Comparison of ENCODE assay signal across 8 cellular contexts in the genomic region with DNA sequence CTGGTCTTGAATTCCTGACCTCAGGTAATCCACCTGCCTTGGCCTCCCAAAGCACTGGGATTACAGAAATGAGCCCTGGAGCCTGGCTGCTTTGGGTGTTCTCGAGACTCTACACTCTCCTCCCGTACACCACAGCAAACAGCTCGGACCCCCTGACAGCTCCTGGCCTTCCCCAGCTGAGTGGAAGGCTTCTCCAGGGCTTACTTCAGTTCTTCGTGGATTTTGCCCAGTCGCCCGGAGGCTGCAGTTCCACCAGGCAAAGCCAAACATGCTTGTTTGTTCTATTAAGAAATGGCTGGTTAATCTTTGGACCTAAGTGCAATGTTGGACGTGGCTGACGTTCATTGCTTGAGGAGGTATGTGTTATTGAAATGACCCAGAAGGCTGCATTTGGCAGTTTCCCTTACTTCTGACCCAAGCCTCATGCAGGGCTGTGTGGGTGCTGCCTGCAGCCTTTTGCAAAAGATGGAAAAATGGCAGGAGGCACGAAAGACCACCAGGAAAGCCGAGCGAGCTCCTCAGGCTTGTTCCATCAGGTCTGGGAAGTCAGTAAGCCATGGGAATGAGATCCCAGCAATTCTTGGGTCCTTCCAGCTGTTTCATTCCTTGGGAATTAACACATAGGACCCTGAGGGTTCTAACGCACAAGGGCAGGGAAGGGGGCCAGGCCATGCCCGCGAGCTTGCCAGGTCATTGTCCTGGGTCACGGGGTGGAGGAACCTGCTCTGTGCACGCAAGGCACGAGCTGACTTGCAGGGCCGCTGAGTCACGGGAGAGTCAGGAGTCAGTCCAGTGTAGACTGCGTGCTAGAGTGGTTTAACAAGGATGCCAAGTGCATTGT. TPM values are rescaled to one million over a fixed set of nuclear protein-coding genes. Genes with fewer than 3 reads are reported as not detected.
DNase-seq lines count a peak whose midpoint lies in the region; ATAC-seq and TF ChIP-seq lines count a peak whose summit lies in the region.

No MANE protein-coding gene starts in this region.

- H3K9ac ChIP-seq in HCT116 (ENCODE audit: low read length) (no peak overlapping the region), stomach smooth muscle (ENCODE audit: low read length in 2 of 2) (peak overlapping the region; percentile 29 to 35)

- H3K4me3 ChIP-seq in HCT116 (replicated peaks in 1 of 2; ENCODE audit: low read depth in 1 of 2, low read length in 2 of 2) (no peak overlapping the region), stomach smooth muscle (ENCODE audit: low read length in 2 of 2) (peak overlapping the region in 1 of 2 donors; percentile 22)

- POLR2A ChIA-PET in HCT116 (lab: Charles Lee): interaction anchor here (1.3 to 1.8 kb wide), 3 partner anchors 11 to 17 kb away, joined by 4 to 10 read pairs (median 6); no protein-coding TSS in a partner anchor

- H3K9me2 ChIP-seq in HCT116 (ENCODE audit: insufficient read depth): no peaks in the 10 kb centered on the region

- CTCF ChIA-PET in HCT116 (lab: Charles Lee): interaction anchor here (2.0 kb wide), 1 partner anchor 82 kb away, joined by 5 read pairs; no protein-coding TSS in a partner anchor

- TF ChIP-seq CTCF in HCT116 (IDR thresholded peaks at IDR 0.05 in 2 of 3, conservative IDR thresholded peaks at IDR 0.05 in 1 of 3; ENCODE audit: borderline replicate concordance in 1 of 3, insufficient read depth in 1 of 3, low read depth in 2 of 3, low read length in 2 of 3): no peak

- intact Hi-C loops in HCT116 (cut with micrococcal nuclease): no loop called here
- intact Hi-C loops in left ventricle myocardium superior (cut with micrococcal nuclease): loop anchor here (10.0 kb wide), 1 partner anchor 85 kb away; no protein-coding TSS in a partner anchor

- no peak for TF ChIP-seq RAD21 in HCT116 (IDR thresholded peaks at IDR 0.05; ENCODE audit: low read depth)

- peak overlapping the region; percentile 13 for H2AFZ ChIP-seq in HCT116 (ENCODE audit: low read depth, low read length, poor library complexity, severe bottlenecking)

- H3K9me3 ChIP-seq in HCT116 (ENCODE audit: control insufficient read depth in 1 of 2, insufficient read depth in 1 of 2, low read depth in 1 of 2, low read length in 2 of 2) (no peaks in the 10 kb centered on the region), stomach smooth muscle (ENCODE audit: control insufficient read depth in 2 of 2, low read length in 2 of 2) (no peaks in the 10 kb centered on the region)

- no TSS peak for BruUV-seq in HCT116 (replicated peaks; lab: Mats Ljungman, UMichigan)

- H3K4me2 ChIP-seq in HCT116 (ENCODE audit: low read length): peak overlapping the region; percentile 37

- TF ChIP-seq POLR2A in HCT116 (IDR thresholded peaks at IDR 0.05; ENCODE audit: borderline replicate concordance, extremely low read depth, insufficient read depth, insufficient read length) (no peak), GM18505 (IDR thresholded peaks at IDR 0.05; ENCODE audit: borderline replicate concordance, extremely low read depth, insufficient read depth, insufficient read length) (no peak)

- no peak for DNase-seq in HCT116 (ENCODE audit: low read depth, low spot score)
- DNase-seq in T1000 (lab: John Stamatoyannopoulos, UW): peak; percentile 76
- no peak for DNase-seq in left ventricle myocardium superior
- no peak for DNase-seq in stimulated activated CD4-positive, alpha-beta T cell treated with anti-CD3 and anti-CD28 coated beads, Interleukin-15, amount 100 ng/mL, for 24 hours
- DNase-seq in activated CD4-positive, alpha-beta T cell treated with anti-CD3 and anti-CD28 coated beads, Interleukin-2, amount 50 U/mL, for 48 hours: no peak
- DNase-seq in activated T-cell treated with anti-CD3 and anti-CD28 coated beads, Interleukin-2, amount 50 U/mL, for 48 hours: no peak

- ATAC-seq in HCT116 (peak; percentile 73), left ventricle myocardium superior (peak; percentile 49), GM18505 (IDR thresholded peaks at IDR 0.05; ENCODE audit: unreplicated experiment) (no peak)

- H3K4me1 ChIP-seq in HCT116 (ENCODE audit: control insufficient read depth in 1 of 2, insufficient read depth in 2 of 2, low read length in 2 of 2) (peaks cover 4 to 21% of the 10 kb centered on the region in 2 experiments; a peak in 3 of 4 replicates), stomach smooth muscle (ENCODE audit: control insufficient read depth, insufficient read depth, low read length) (peaks cover 29% of the 10 kb centered on the region)

- H3K27me3 ChIP-seq in HCT116 (ENCODE audit: insufficient read depth, low read length): no peaks in the 10 kb centered on the region
- no peaks in the 10 kb centered on the region for H3K27me3 ChIP-seq in stomach smooth muscle (ENCODE audit: control insufficient read depth in 1 of 2, insufficient read depth in 2 of 2, low read length in 2 of 2)

- H3K27ac ChIP-seq in HCT116 (ENCODE audit: low read depth, low read length): no peak overlapping the region
- peak overlapping the region; percentile 97 for H3K27ac ChIP-seq in stomach smooth muscle (ENCODE audit: low read length)

- H3K79me2 ChIP-seq in HCT116 (ENCODE audit: insufficient read depth, low read length): no peaks in the 10 kb centered on the region

- no peaks in the 10 kb centered on the region for H3K36me3 ChIP-seq in HCT116 (ENCODE audit: control insufficient read depth in 1 of 2, insufficient read depth in 2 of 2, low read length in 2 of 2)
- H3K36me3 ChIP-seq in stomach smooth muscle (ENCODE audit: control insufficient read depth in 2 of 2, insufficient read depth in 2 of 2, low read length in 2 of 2): no peaks in the 10 kb centered on the region

- RAD21 ChIA-PET in HCT116 (lab: Charles Lee; ENCODE audit: low non-redundant PET in 1 of 2, low total read pairs in 2 of 2, uncharacterized antibody in 2 of 2, unreplicated experiment in 2 of 2): interaction anchor here in 1 of 2 experiments (1.5 kb wide), 1 partner anchor 11 kb away, joined by 3 read pairs; no protein-coding TSS in a partner anchor

- no peaks in the 10 kb centered on the region for H4K20me1 ChIP-seq in HCT116 (ENCODE audit: insufficient read depth)

TF ChIP-seq in HCT116, 20 proteins besides CTCF, POLR2A, EP300 and RAD21 (continues in another document):
- TF ChIP-seq YY1 (IDR thresholded peaks at IDR 0.05; ENCODE audit: extremely low read depth, insufficient replicate concordance, low read depth, low read length) (no peak), SRF (IDR thresholded peaks at IDR 0.05; ENCODE audit: low read depth) (no peak), POLR2AphosphoS5 (IDR thresholded peaks at IDR 0.05; ENCODE audit: low read depth, low read length) (no peak; the same call in 1 of the 2 replicates), ZFX (IDR thresholded peaks at IDR 0.05) (no peak), SP1 (IDR thresholded peaks at IDR 0.05; ENCODE audit: low read depth) (no peak; the same call in 1 of the 2 replicates), EZH2 (IDR thresholded peaks at IDR 0.05) (no peak), CBX3 (IDR thresholded peaks at IDR 0.05; ENCODE audit: low read depth) (peak; percentile 66), JUND (IDR thresholded peaks at IDR 0.05) (no peak; the same call in none of the 2 replicates), ELF1 (IDR thresholded peaks at IDR 0.05; ENCODE audit: borderline replicate concordance, low read depth) (no peak), FOSL1 (IDR thresholded peaks at IDR 0.05; ENCODE audit: low read depth) (peak; percentile 51), TCF7L2 (IDR thresholded peaks at IDR 0.05; ENCODE audit: borderline replicate concordance, extremely low read depth, insufficient read depth, insufficient read length) (no peak), SIN3A (IDR thresholded peaks at IDR 0.05; ENCODE audit: low read depth) (no peak)
- TF ChIP-seq, protein P1, sequence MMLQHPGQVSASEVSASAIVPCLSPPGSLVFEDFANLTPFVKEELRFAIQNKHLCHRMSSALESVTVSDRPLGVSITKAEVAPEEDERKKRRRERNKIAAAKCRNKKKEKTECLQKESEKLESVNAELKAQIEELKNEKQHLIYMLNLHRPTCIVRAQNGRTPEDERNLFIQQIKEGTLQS (IDR thresholded peaks at IDR 0.05): no peak
- TF ChIP-seq, protein P2, sequence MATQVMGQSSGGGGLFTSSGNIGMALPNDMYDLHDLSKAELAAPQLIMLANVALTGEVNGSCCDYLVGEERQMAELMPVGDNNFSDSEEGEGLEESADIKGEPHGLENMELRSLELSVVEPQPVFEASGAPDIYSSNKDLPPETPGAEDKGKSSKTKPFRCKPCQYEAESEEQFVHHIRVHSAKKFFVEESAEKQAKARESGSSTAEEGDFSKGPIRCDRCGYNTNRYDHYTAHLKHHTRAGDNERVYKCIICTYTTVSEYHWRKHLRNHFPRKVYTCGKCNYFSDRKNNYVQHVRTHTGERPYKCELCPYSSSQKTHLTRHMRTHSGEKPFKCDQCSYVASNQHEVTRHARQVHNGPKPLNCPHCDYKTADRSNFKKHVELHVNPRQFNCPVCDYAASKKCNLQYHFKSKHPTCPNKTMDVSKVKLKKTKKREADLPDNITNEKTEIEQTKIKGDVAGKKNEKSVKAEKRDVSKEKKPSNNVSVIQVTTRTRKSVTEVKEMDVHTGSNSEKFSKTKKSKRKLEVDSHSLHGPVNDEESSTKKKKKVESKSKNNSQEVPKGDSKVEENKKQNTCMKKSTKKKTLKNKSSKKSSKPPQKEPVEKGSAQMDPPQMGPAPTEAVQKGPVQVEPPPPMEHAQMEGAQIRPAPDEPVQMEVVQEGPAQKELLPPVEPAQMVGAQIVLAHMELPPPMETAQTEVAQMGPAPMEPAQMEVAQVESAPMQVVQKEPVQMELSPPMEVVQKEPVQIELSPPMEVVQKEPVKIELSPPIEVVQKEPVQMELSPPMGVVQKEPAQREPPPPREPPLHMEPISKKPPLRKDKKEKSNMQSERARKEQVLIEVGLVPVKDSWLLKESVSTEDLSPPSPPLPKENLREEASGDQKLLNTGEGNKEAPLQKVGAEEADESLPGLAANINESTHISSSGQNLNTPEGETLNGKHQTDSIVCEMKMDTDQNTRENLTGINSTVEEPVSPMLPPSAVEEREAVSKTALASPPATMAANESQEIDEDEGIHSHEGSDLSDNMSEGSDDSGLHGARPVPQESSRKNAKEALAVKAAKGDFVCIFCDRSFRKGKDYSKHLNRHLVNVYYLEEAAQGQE (IDR thresholded peaks at IDR 0.05; ENCODE audit: low read depth): no peak
- TF ChIP-seq, protein P3, sequence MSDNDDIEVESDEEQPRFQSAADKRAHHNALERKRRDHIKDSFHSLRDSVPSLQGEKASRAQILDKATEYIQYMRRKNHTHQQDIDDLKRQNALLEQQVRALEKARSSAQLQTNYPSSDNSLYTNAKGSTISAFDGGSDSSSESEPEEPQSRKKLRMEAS (IDR thresholded peaks at IDR 0.05): peak; percentile 77

RNA-seq across cellular contexts. Expression of gene KLHDC4, which starts 23.9 kb away (rescaled TPM):
- total RNA-seq in HCT116 (2021; ENCODE audit: unreplicated experiment) (107 TPM), left ventricle myocardium superior (11.6 TPM)
- polyA plus RNA-seq in HCT116 (2012): 52.5 and 56.9 TPM in 2 replicates
